Comparison of ENCODE assay signal across 12 cellular contexts in genomic region chr5:172407861-172408260, GRCh38. TPM values are rescaled to one million over a fixed set of nuclear protein-coding genes. Genes with fewer than 3 reads are reported as not detected.
DNase-seq lines count a peak whose midpoint lies in the region; ATAC-seq and TF ChIP-seq lines count a peak whose summit lies in the region.
"Had no signal": no experiment of that assay in that cellular context is flagged by ENCODE, and none has a peak within 500 bp of the region (broad histone marks: within the 10 kb centered on the region; RNA-seq: fewer than 3 reads in every experiment).

No MANE protein-coding gene starts in this region.

- H2BK5ac ChIP-seq in trophoblast cell (ENCODE audit: low read depth, low read length, poor library complexity) = no peak overlapping the region

- H3K23ac ChIP-seq in trophoblast cell (ENCODE audit: low read length) = no peak overlapping the region

- H3K4ac ChIP-seq in trophoblast cell (ENCODE audit: low read depth, low read length) = no peak overlapping the region

- H3K9ac ChIP-seq in trophoblast cell (ENCODE audit: low read length) = no peak overlapping the region

- H3K4me2 ChIP-seq in trophoblast cell (ENCODE audit: low read length) = no peak overlapping the region

- H3K36me3 ChIP-seq in RWPE2 (ENCODE audit: low read depth) (peaks cover 42% of the 10 kb centered on the region), esophagus muscularis mucosa (peaks cover 0 to 21% (median 9%) of the 10 kb centered on the region in 4 donors), trophoblast cell (ENCODE audit: control insufficient read depth in 1 of 2, insufficient read depth in 2 of 2, low read length in 2 of 2) (peaks cover 24 to 37% of the 10 kb centered on the region in 2 experiments)

- ATAC-seq in RWPE2 (ENCODE audit: low read depth) (peak; percentile 96), HG02973 (IDR thresholded peaks at IDR 0.05; ENCODE audit: unreplicated experiment) (no peak), GM21381 (IDR thresholded peaks at IDR 0.05; ENCODE audit: unreplicated experiment) (no peak)
- ATAC-seq: activated CD4-positive, alpha-beta T cell treated with anti-CD3 and anti-CD28 coated beads for 36 hours had no signal

- no peak overlapping the region for H4K8ac ChIP-seq in trophoblast cell (ENCODE audit: low read depth, low read length)

- no peak overlapping the region for H4K12ac ChIP-seq in trophoblast cell (ENCODE audit: low read depth, low read length)

- H3K18ac ChIP-seq in trophoblast cell (ENCODE audit: low read length) = no peak overlapping the region

- no peak overlapping the region for H2AFZ ChIP-seq in trophoblast cell (ENCODE audit: insufficient read depth, low read length, poor library complexity)

- TF ChIP-seq CTCF in AG09309 (IDR thresholded peaks at IDR 0.05; ENCODE audit: control insufficient read depth, insufficient read depth, low read depth, low read length, missing control alignments) (no peak), RWPE2 (IDR thresholded peaks at IDR 0.05; ENCODE audit: poor library complexity, severe bottlenecking) (no peak), esophagus muscularis mucosa (IDR thresholded peaks at IDR 0.05) (no peak)

- TF ChIP-seq EP300 in esophagus muscularis mucosa (IDR thresholded peaks at IDR 0.05) = no peak

- H3K79me1 ChIP-seq in trophoblast cell (ENCODE audit: low read length) = peaks cover 3% of the 10 kb centered on the region

- H3K14ac ChIP-seq in trophoblast cell (ENCODE audit: low read length) = no peak overlapping the region

- H2BK12ac ChIP-seq in trophoblast cell (ENCODE audit: low read length) = no peak overlapping the region

- peak overlapping the region; percentile 11 for H3K27ac ChIP-seq in RWPE2 (ENCODE audit: poor library complexity, severe bottlenecking)
- H3K27ac ChIP-seq in esophagus muscularis mucosa (replicated peaks in 1 of 4) = peak overlapping the region; percentile 61 to 92 (median 70)
- no peak overlapping the region for H3K27ac ChIP-seq in trophoblast cell (ENCODE audit: low read depth, low read length)
- H3K27ac ChIP-seq: SK-N-MC, upper lobe of right lung had no signal

- peaks cover 3% of the 10 kb centered on the region for H3K79me2 ChIP-seq in trophoblast cell (ENCODE audit: control insufficient read depth, insufficient read depth, low read length, poor library complexity)

- H3K9me3 ChIP-seq in RWPE2 (ENCODE audit: severe bottlenecking) = no peaks in the 10 kb centered on the region
- H3K9me3 ChIP-seq in esophagus muscularis mucosa = no peaks in the 10 kb centered on the region
- H3K9me3 ChIP-seq in trophoblast cell (ENCODE audit: insufficient read depth, low read depth, low read length) = peaks cover under 1% of the 10 kb centered on the region
- H3K9me3 ChIP-seq: upper lobe of right lung had no signal

- H2BK120ac ChIP-seq in trophoblast cell (ENCODE audit: insufficient read depth, low read length, poor library complexity) = no peak overlapping the region

- no peak for TF ChIP-seq POLR2A in esophagus muscularis mucosa (IDR thresholded peaks at IDR 0.05; ENCODE audit: low read depth)

- H3K27me3 ChIP-seq in RWPE2 (ENCODE audit: insufficient read depth, poor library complexity, severe bottlenecking) = no peaks in the 10 kb centered on the region
- H3K27me3 ChIP-seq in esophagus muscularis mucosa = no peaks in the 10 kb centered on the region
- no peaks in the 10 kb centered on the region for H3K27me3 ChIP-seq in trophoblast cell (ENCODE audit: insufficient read depth, low read length)
- H3K27me3 ChIP-seq: upper lobe of right lung had no signal

- H3K4me3 ChIP-seq in AG09309 (ENCODE audit: control insufficient read depth, low read depth, low read length) (no peak overlapping the region), RWPE2 (ENCODE audit: severe bottlenecking) (no peak overlapping the region), esophagus muscularis mucosa (no peak overlapping the region), trophoblast cell (ENCODE audit: low read depth, low read length) (no peak overlapping the region)
- H3K4me3 ChIP-seq: SK-N-MC, upper lobe of right lung had no signal

- DNase-seq in AG09309 (ENCODE audit: low read depth) = peak; percentile 37
- DNase-seq in RWPE2 (ENCODE audit: low spot score) = peak; percentile 89
- no peak for DNase-seq in esophagus muscularis mucosa (ENCODE audit: extremely low spot score)
- peak; percentile 71 to 78 for DNase-seq in trophoblast cell
- no peak for DNase-seq in SIG-M5 (lab: John Stamatoyannopoulos, UW)
- no peak for DNase-seq in NCI-H69 (lab: John Stamatoyannopoulos, UW)
- DNase-seq: activated CD4-positive, alpha-beta T cell treated with anti-CD3 and anti-CD28 coated beads for 36 hours; NCI-H1092; upper lobe of right lung had no signal

- WGBS in esophagus muscularis mucosa = 47% methylated on average over 8 of the region's 8 CpGs
- no CpG with 5 or more reads among the region's 8 CpGs for WGBS in trophoblast cell (ENCODE audit: extremely low coverage, insufficient coverage, insufficient read length)

- H4K91ac ChIP-seq in trophoblast cell (ENCODE audit: low read depth, low read length) = no peak overlapping the region

- H3K4me1 ChIP-seq in RWPE2 (ENCODE audit: insufficient read depth, poor library complexity, severe bottlenecking) = peaks cover 19% of the 10 kb centered on the region
- peaks cover 24 to 77% (median 64%) of the 10 kb centered on the region in 4 donors for H3K4me1 ChIP-seq in esophagus muscularis mucosa
- peaks cover 12 to 14% of the 10 kb centered on the region in 2 experiments for H3K4me1 ChIP-seq in trophoblast cell (ENCODE audit: control insufficient read depth in 1 of 2, insufficient read depth in 2 of 2, low read length in 2 of 2)

- intact Hi-C loops in esophagus muscularis mucosa (cut with DNase I) = no loop called here

- no peak overlapping the region for H2AK5ac ChIP-seq in trophoblast cell (ENCODE audit: low read length)

RNA-seq across cellular contexts. Expression of gene SH3PXD2B, which starts 46.5 kb away (rescaled TPM):
- total RNA-seq in esophagus muscularis mucosa = 10 to 100 TPM; 41.5 to 66.5 (median 49.2) TPM
- polyA plus RNA-seq in trophoblast cell (2013) = 40.1 and 41.6 TPM in 2 replicates

Comparison
In these comparisons a context has a peak if more than half of its experiments do, and no peak if none do; other contexts are left out.
1. DNase-seq: peak in AG09309 (single experiment), RWPE2 (single experiment) and trophoblast cell (2 of 2); none in esophagus muscularis mucosa (single experiment), SIG-M5 (single experiment) and NCI-H69 (single experiment).